21 cellular contexts compared by ENCODE assay signal in genomic region chr12:10940389-10940788, GRCh38. TPM values are rescaled to one million over a fixed set of nuclear protein-coding genes. Genes with fewer than 3 reads are reported as not detected.
DNase-seq lines count a peak whose midpoint lies in the region; ATAC-seq, FAIRE-seq and TF ChIP-seq lines count a peak whose summit lies in the region.
"Had no signal": no experiment of that assay in that cellular context is flagged by ENCODE, and none has a peak within 500 bp of the region (broad histone marks: within the 10 kb centered on the region; RNA-seq: fewer than 3 reads in every experiment).

No MANE protein-coding gene starts in this region.

- FAIRE-seq in A549 (lab: Jason Lieb, UNC): no peak
- FAIRE-seq in astrocyte (lab: Jason Lieb, UNC): peak; percentile 86
- FAIRE-seq: endometrium, GM12878 had no signal

- H3K27me3 Mint-ChIP-seq in astrocyte (ENCODE audit: low read depth, unreplicated experiment): no peaks in the 10 kb centered on the region
- H3K27me3 Mint-ChIP-seq: activated T-cell treated with anti-CD3 and anti-CD28 coated beads, Interleukin-2, amount 50 U/mL, for 24 hours; brain had no signal

- H3K27ac ChIP-seq in A549: no peak overlapping the region
- peak overlapping the region; percentile 84 for H3K27ac ChIP-seq in astrocyte (ENCODE audit: low read depth, low read length)
- no peak overlapping the region for H3K27ac ChIP-seq in foreskin keratinocyte
- H3K27ac ChIP-seq in sigmoid colon: no peak overlapping the region
- H3K27ac ChIP-seq: HL-60, ovary, tibial artery had no signal

- H3K36me3 Mint-ChIP-seq in astrocyte (ENCODE audit: low read depth, unreplicated experiment): no peaks in the 10 kb centered on the region

- TF ChIP-seq CTCF in A549 (IDR thresholded peaks at IDR 0.05): no peak
- TF ChIP-seq CTCF in HFF-Myc (IDR thresholded peaks at IDR 0.05; ENCODE audit: low read depth, low read length, missing control alignments): no peak
- TF ChIP-seq CTCF in astrocyte (IDR thresholded peaks at IDR 0.05; ENCODE audit: insufficient read depth, low read depth, low read length): no peak
- no peak for TF ChIP-seq CTCF in foreskin keratinocyte (conservative IDR thresholded peaks at IDR 0.05)
- no peak for TF ChIP-seq CTCF in sigmoid colon (IDR thresholded peaks at IDR 0.05)

- peaks cover 31% of the 10 kb centered on the region for H3K4me1 Mint-ChIP-seq in astrocyte (ENCODE audit: low read depth, unreplicated experiment)
- H3K4me1 Mint-ChIP-seq: brain had no signal

- H3K4me1 ChIP-seq in A549 (peaks cover 20% of the 10 kb centered on the region), astrocyte (ENCODE audit: insufficient read depth, low read length) (peaks cover 15% of the 10 kb centered on the region), foreskin keratinocyte (peaks cover 25% of the 10 kb centered on the region), sigmoid colon (no peaks in the 10 kb centered on the region)
- H3K4me1 ChIP-seq: tibial artery had no signal

- ATAC-seq in A549: peak; percentile 82 to 90
- ATAC-seq in foreskin keratinocyte: peak; percentile 87
- no peak for ATAC-seq in stimulated activated naive CD8-positive, alpha-beta T cell treated with anti-CD3 and anti-CD28 coated beads, Interleukin-15, Interleukin-2, amounts not matched to agents 100 U/mL and 50 U/mL, for 24 hours
- ATAC-seq: GM12878 had no signal

- H3K36me3 ChIP-seq in astrocyte (ENCODE audit: insufficient read depth, low read length): no peaks in the 10 kb centered on the region
- no peaks in the 10 kb centered on the region for H3K36me3 ChIP-seq in sigmoid colon
- H3K36me3 ChIP-seq: ovary, tibial artery had no signal

- H3K79me2 ChIP-seq in astrocyte (ENCODE audit: insufficient read depth, low read length): no peaks in the 10 kb centered on the region

- DNase-seq in A549 (ENCODE audit: low read depth in 1 of 2, low spot score in 1 of 2) (peak; percentile 4 to 65), HFF-Myc (ENCODE audit: extremely low read depth, low read depth) (peak; percentile 4), astrocyte (ENCODE audit: low read depth) (peak; percentile 91), foreskin keratinocyte (peak; percentile 97 to 98), NCI-H1092 treated with DMSO at 0.1 percent for 48 hours (lab: John Stamatoyannopoulos, UW) (no peak), sigmoid colon (no peak)
- DNase-seq in stimulated activated naive CD8-positive, alpha-beta T cell treated with anti-CD3 and anti-CD28 coated beads, Interleukin-15, Interleukin-2, amounts not matched to agents 100 U/mL and 50 U/mL, for 24 hours: no peak
- DNase-seq in activated CD4-positive, alpha-beta T cell treated with anti-CD3 and anti-CD28 coated beads, Interleukin-2, amount 50 U/mL, for 4 hours: no peak
- DNase-seq: activated CD4-positive, alpha-beta T cell treated with anti-CD3 and anti-CD28 coated beads for 1 hour; activated T-cell treated with anti-CD3 and anti-CD28 coated beads, Interleukin-2, amount 50 U/mL, for 24 hours; DMS153; midbrain; NCI-H345; ovary; T-helper 1 cell; tibial artery had no signal

- intact Hi-C loops in sigmoid colon (cut with DNase I): no loop called here

- peak overlapping the region; percentile 97 for H3K27ac Mint-ChIP-seq in astrocyte (ENCODE audit: unreplicated experiment)
- H3K27ac Mint-ChIP-seq: activated T-cell treated with anti-CD3 and anti-CD28 coated beads, Interleukin-2, amount 50 U/mL, for 24 hours; brain had no signal

- CTCF ChIA-PET in A549 (lab: Yijun Ruan, JAX): no interaction called here

- H2AFZ ChIP-seq in astrocyte (ENCODE audit: low read depth, low read length): no peak overlapping the region

- WGBS in A549 (ENCODE audit: missing lambda C conversion rate): 78% methylated on average over 2 of the region's 2 CpGs
- 88 to 93% methylated on average over 2 of the region's 2 CpGs for WGBS in sigmoid colon, 2 donors

- no peaks in the 10 kb centered on the region for H4K20me1 ChIP-seq in astrocyte (ENCODE audit: insufficient read depth, low read length)

- H3K9me3 Mint-ChIP-seq in astrocyte (ENCODE audit: unreplicated experiment): peaks cover 2% of the 10 kb centered on the region
- H3K9me3 Mint-ChIP-seq: activated T-cell treated with anti-CD3 and anti-CD28 coated beads, Interleukin-2, amount 50 U/mL, for 24 hours had no signal

- peak overlapping the region; percentile 37 for H3K9ac ChIP-seq in astrocyte (ENCODE audit: low read length)

- no peak overlapping the region for H3K4me3 Mint-ChIP-seq in astrocyte (ENCODE audit: unreplicated experiment)
- H3K4me3 Mint-ChIP-seq: activated T-cell treated with anti-CD3 and anti-CD28 coated beads, Interleukin-2, amount 50 U/mL, for 24 hours; brain had no signal

- H3K9me3 ChIP-seq in A549: 0 out of 3 replicates have a peak, but pooled peaks cover 4% of the 10 kb centered on the region
- H3K9me3 ChIP-seq in astrocyte (ENCODE audit: insufficient read depth, low read depth, low read length): no peaks in the 10 kb centered on the region
- H3K9me3 ChIP-seq in sigmoid colon: no peaks in the 10 kb centered on the region
- H3K9me3 ChIP-seq: ovary, tibial artery had no signal

- no peak overlapping the region for H3K4me2 ChIP-seq in A549
- H3K4me2 ChIP-seq in astrocyte (ENCODE audit: low read length): peak overlapping the region; percentile 9

- TF ChIP-seq EP300 in A549 (IDR thresholded peaks at IDR 0.05) (no peak), sigmoid colon (IDR thresholded peaks at IDR 0.05) (no peak)

- H3K4me3 ChIP-seq in A549: no peak overlapping the region
- no peak overlapping the region for H3K4me3 ChIP-seq in HFF-Myc (replicated peaks; ENCODE audit: low read depth, low read length)
- H3K4me3 ChIP-seq in astrocyte (ENCODE audit: insufficient read depth, low read depth, low read length): no peak overlapping the region
- H3K4me3 ChIP-seq in sigmoid colon: no peak overlapping the region
- H3K4me3 ChIP-seq: GM12878, ovary, tibial artery had no signal

- no peak for TF ChIP-seq RAD21 in A549 (conservative IDR thresholded peaks at IDR 0.05 in 1 of 2, IDR thresholded peaks at IDR 0.05 in 1 of 2)

- no peaks in the 10 kb centered on the region for H3K27me3 ChIP-seq in astrocyte (ENCODE audit: insufficient read depth, low read length)
- no peaks in the 10 kb centered on the region for H3K27me3 ChIP-seq in foreskin keratinocyte
- H3K27me3 ChIP-seq in sigmoid colon: no peaks in the 10 kb centered on the region
- H3K27me3 ChIP-seq: ovary, tibial artery had no signal

- TF ChIP-seq POLR2A in A549 (IDR thresholded peaks at IDR 0.05; ENCODE audit: low read length) (no peak), sigmoid colon (IDR thresholded peaks at IDR 0.05) (no peak)

- POLR2A ChIA-PET in A549 (lab: Yijun Ruan, JAX): no interaction called here

TF ChIP-seq in A549, 52 proteins besides CTCF, POLR2A, EP300 and RAD21 (continues in another document):
- TF ChIP-seq ZC3H11A (IDR thresholded peaks at IDR 0.05): no peak

RNA-seq across cellular contexts. Expression of gene TAS2R14, which starts 1.3 kb away (rescaled TPM):
- polyA plus RNA-seq in A549 (2011; rRNA removed) (3.1 and 4.1 TPM in 2 replicates), A549 (2017; fragmentation: RNase III; extraction: RNeasy Plus Mini Kit Qiagen cat#74134 plus additional on column Dnase treatment) (0.70 to 0.94 TPM (median 0.80 TPM) in 3 replicates), foreskin keratinocyte (0.43 and 0.64 TPM in 2 replicates), sigmoid colon (1 to 10 TPM in 1 of 3 donors, not detected in 2; 1.1 TPM)
- polyA plus RNA-seq in A549 (2012; cell fraction: cytosol; rRNA removed): 0.38 and 0.48 TPM in 2 replicates
- polyA plus RNA-seq in A549 (2012; cell fraction: nucleus; rRNA removed): 2.6 and 4.3 TPM in 2 replicates
- 3.7 and 3.9 TPM in 2 replicates for polyA minus RNA-seq in A549 (2011; rRNA and poly(A)+ RNA removed)
- total RNA-seq in astrocyte (1.7 and 2.0 TPM in 2 replicates), foreskin keratinocyte (0.92 and 0.95 TPM in 2 replicates), sigmoid colon (1 to 10 TPM; 3.3 to 6.9 (median 6.2) TPM)

RNA-seq across cellular contexts. Expression of gene PRH2, which starts 11.4 kb away (rescaled TPM):
- polyA plus RNA-seq in A549 (2011; rRNA removed) (0.25 and 0.39 TPM in 2 replicates), A549 (2017; fragmentation: RNase III; extraction: RNeasy Plus Mini Kit Qiagen cat#74134 plus additional on column Dnase treatment) (0.19 TPM in 1 of 3 replicates, not detected in the others), foreskin keratinocyte (not detected in 2 replicates), sigmoid colon (not detected)
- polyA plus RNA-seq in A549 (2012; cell fraction: cytosol; rRNA removed): 0.15 and 0.22 TPM in 2 replicates
- 1.2 TPM in 1 of 2 replicates, not detected in the other for polyA plus RNA-seq in A549 (2012; cell fraction: nucleus; rRNA removed)
- 3.0 and 4.6 TPM in 2 replicates for polyA minus RNA-seq in A549 (2011; rRNA and poly(A)+ RNA removed)
- total RNA-seq in astrocyte (not detected in 2 replicates), foreskin keratinocyte (not detected in 2 replicates), sigmoid colon (1 to 10 TPM in 2 of 4 donors, not detected in 2; 1.2 to 1.4 TPM)
- total RNA-seq: A673, GM12878 had no signal

RNA-seq across cellular contexts. Expression of gene TAS2R13, which starts 31.0 kb away (rescaled TPM):
- polyA plus RNA-seq in A549 (2011; rRNA removed): 0.19 and 0.28 TPM in 2 replicates
- not detected in 2 replicates for polyA plus RNA-seq in A549 (2012; cell fraction: cytosol; rRNA removed)
- polyA plus RNA-seq in A549 (2012; cell fraction: nucleus; rRNA removed): 0.06 and 0.09 TPM in 2 replicates
- polyA plus RNA-seq in A549 (2017; fragmentation: RNase III; extraction: RNeasy Plus Mini Kit Qiagen cat#74134 plus additional on column Dnase treatment): not detected in 3 replicates
- 1.7 and 2.2 TPM in 2 replicates for polyA minus RNA-seq in A549 (2011; rRNA and poly(A)+ RNA removed)
- 0.34 and 0.43 TPM in 2 replicates for total RNA-seq in astrocyte
- 0.18 and 0.24 TPM in 2 replicates for total RNA-seq in foreskin keratinocyte
- polyA plus RNA-seq in foreskin keratinocyte: not detected in 2 replicates
- total RNA-seq in sigmoid colon: 1 to 10 TPM; 1.1 to 4.1 (median 2.8) TPM
- under 1 TPM in 1 of 3 donors, not detected in 2; 0.20 TPM for polyA plus RNA-seq in sigmoid colon

RNA-seq across cellular contexts. Expression of gene TAS2R50, which starts 46.3 kb away (rescaled TPM):
- polyA plus RNA-seq in A549 (2011; rRNA removed) (0.25 and 0.27 TPM in 2 replicates), A549 (2017; fragmentation: RNase III; extraction: RNeasy Plus Mini Kit Qiagen cat#74134 plus additional on column Dnase treatment) (not detected in 3 replicates), foreskin keratinocyte (not detected in 2 replicates), sigmoid colon (under 1 TPM in 1 of 3 donors, not detected in 2; 0.28 TPM)
- polyA plus RNA-seq in A549 (2012; cell fraction: cytosol; rRNA removed): not detected in 2 replicates
- 0.10 and 0.16 TPM in 2 replicates for polyA plus RNA-seq in A549 (2012; cell fraction: nucleus; rRNA removed)
- 5.4 and 6.9 TPM in 2 replicates for polyA minus RNA-seq in A549 (2011; rRNA and poly(A)+ RNA removed)
- total RNA-seq in astrocyte (0.60 and 1.2 TPM in 2 replicates), foreskin keratinocyte (0.11 and 0.31 TPM in 2 replicates), sigmoid colon (1 to 10 TPM; 1.4 to 4.6 (median 2.1) TPM)

RNA-seq across cellular contexts. Expression of gene PRH1, which starts 56.3 kb away (rescaled TPM):
- polyA plus RNA-seq in A549 (2011; rRNA removed) (3.4 and 4.3 TPM in 2 replicates), A549 (2017; fragmentation: RNase III; extraction: RNeasy Plus Mini Kit Qiagen cat#74134 plus additional on column Dnase treatment) (6.7 to 7.8 TPM (median 7.8 TPM) in 3 replicates), foreskin keratinocyte (3.3 and 3.5 TPM in 2 replicates), sigmoid colon (1 to 10 TPM in 2 of 3 donors, not detected in 1; 2.1 to 2.6 TPM)
- polyA plus RNA-seq in A549 (2012; cell fraction: cytosol; rRNA removed): 1.2 and 1.6 TPM in 2 replicates
- 1.6 and 2.5 TPM in 2 replicates for polyA plus RNA-seq in A549 (2012; cell fraction: nucleus; rRNA removed)
- 36.4 and 53.7 TPM in 2 replicates for polyA minus RNA-seq in A549 (2011; rRNA and poly(A)+ RNA removed)
- total RNA-seq in astrocyte (7.9 and 10.6 TPM in 2 replicates), foreskin keratinocyte (7.4 and 8.6 TPM in 2 replicates), sigmoid colon (10 to 100 TPM; 20.9 to 53.9 (median 25.1) TPM)

Comparison
In these comparisons a context has a peak if more than half of its experiments do, and no peak if none do; other contexts are left out.
1. DNase-seq: peak in A549 (2 of 2), HFF-Myc (single experiment), astrocyte (single experiment) and foreskin keratinocyte (2 of 2); none in NCI-H1092 treated with DMSO at 0.1 percent for 48 hours (single experiment), stimulated activated naive CD8-positive, alpha-beta T cell treated with anti-CD3 and anti-CD28 coated beads, Interleukin-15, Interleukin-2, amounts not matched to agents 100 U/mL and 50 U/mL, for 24 hours (single experiment), sigmoid colon (single experiment) and activated CD4-positive, alpha-beta T cell treated with anti-CD3 and anti-CD28 coated beads, Interleukin-2, amount 50 U/mL, for 4 hours (0 of 2).